1 cellular context compared by ENCODE assay signal in the genomic region with DNA sequence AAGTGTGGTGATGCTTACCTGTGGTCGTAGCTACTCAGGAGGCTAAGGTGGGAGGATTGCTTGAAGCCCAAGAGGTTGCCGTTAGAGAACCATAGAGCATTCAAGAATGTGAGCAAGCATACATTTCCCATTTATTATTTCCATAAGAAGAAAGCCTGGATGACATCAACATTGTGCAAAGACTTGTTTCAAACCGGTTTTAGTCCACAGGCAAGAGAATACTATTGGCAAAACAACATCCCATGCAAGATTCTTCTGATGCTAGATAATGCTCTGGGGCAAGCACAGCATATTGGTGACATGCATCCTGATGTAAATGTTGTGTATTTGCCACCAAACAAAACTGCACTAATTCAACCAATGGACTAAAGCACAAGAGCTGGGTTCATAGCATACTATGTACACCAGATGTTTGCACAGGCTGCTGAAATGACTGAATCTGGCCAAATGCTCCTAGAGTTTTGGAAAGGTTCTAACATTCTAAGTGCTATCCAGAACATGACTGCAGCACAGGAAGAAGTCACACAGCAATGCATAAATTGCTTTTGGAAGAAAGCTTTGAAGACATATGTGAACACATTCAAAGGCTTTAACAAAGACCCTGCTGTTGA.
TF ChIP-seq lines count a peak whose summit lies in the region.

No MANE protein-coding gene starts in this region.

TF ChIP-seq in HepG2, 621 proteins besides CTCF, POLR2A, EP300 and RAD21 (continued from another document):
- TF ChIP-seq, protein P1, sequence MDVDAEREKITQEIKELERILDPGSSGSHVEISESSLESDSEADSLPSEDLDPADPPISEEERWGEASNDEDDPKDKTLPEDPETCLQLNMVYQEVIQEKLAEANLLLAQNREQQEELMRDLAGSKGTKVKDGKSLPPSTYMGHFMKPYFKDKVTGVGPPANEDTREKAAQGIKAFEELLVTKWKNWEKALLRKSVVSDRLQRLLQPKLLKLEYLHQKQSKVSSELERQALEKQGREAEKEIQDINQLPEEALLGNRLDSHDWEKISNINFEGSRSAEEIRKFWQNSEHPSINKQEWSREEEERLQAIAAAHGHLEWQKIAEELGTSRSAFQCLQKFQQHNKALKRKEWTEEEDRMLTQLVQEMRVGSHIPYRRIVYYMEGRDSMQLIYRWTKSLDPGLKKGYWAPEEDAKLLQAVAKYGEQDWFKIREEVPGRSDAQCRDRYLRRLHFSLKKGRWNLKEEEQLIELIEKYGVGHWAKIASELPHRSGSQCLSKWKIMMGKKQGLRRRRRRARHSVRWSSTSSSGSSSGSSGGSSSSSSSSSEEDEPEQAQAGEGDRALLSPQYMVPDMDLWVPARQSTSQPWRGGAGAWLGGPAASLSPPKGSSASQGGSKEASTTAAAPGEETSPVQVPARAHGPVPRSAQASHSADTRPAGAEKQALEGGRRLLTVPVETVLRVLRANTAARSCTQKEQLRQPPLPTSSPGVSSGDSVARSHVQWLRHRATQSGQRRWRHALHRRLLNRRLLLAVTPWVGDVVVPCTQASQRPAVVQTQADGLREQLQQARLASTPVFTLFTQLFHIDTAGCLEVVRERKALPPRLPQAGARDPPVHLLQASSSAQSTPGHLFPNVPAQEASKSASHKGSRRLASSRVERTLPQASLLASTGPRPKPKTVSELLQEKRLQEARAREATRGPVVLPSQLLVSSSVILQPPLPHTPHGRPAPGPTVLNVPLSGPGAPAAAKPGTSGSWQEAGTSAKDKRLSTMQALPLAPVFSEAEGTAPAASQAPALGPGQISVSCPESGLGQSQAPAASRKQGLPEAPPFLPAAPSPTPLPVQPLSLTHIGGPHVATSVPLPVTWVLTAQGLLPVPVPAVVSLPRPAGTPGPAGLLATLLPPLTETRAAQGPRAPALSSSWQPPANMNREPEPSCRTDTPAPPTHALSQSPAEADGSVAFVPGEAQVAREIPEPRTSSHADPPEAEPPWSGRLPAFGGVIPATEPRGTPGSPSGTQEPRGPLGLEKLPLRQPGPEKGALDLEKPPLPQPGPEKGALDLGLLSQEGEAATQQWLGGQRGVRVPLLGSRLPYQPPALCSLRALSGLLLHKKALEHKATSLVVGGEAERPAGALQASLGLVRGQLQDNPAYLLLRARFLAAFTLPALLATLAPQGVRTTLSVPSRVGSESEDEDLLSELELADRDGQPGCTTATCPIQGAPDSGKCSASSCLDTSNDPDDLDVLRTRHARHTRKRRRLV (CRISPR knock-in tag; IDR thresholded peaks at IDR 0.05): no peak
- TF ChIP-seq, protein P2, sequence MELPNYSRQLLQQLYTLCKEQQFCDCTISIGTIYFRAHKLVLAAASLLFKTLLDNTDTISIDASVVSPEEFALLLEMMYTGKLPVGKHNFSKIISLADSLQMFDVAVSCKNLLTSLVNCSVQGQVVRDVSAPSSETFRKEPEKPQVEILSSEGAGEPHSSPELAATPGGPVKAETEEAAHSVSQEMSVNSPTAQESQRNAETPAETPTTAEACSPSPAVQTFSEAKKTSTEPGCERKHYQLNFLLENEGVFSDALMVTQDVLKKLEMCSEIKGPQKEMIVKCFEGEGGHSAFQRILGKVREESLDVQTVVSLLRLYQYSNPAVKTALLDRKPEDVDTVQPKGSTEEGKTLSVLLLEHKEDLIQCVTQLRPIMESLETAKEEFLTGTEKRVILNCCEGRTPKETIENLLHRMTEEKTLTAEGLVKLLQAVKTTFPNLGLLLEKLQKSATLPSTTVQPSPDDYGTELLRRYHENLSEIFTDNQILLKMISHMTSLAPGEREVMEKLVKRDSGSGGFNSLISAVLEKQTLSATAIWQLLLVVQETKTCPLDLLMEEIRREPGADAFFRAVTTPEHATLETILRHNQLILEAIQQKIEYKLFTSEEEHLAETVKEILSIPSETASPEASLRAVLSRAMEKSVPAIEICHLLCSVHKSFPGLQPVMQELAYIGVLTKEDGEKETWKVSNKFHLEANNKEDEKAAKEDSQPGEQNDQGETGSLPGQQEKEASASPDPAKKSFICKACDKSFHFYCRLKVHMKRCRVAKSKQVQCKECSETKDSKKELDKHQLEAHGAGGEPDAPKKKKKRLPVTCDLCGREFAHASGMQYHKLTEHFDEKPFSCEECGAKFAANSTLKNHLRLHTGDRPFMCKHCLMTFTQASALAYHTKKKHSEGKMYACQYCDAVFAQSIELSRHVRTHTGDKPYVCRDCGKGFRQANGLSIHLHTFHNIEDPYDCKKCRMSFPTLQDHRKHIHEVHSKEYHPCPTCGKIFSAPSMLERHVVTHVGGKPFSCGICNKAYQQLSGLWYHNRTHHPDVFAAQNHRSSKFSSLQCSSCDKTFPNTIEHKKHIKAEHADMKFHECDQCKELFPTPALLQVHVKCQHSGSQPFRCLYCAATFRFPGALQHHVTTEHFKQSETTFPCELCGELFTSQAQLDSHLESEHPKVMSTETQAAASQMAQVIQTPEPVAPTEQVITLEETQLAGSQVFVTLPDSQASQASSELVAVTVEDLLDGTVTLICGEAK (IDR thresholded peaks at IDR 0.05): no peak
- TF ChIP-seq, protein P2 (CRISPR knock-in tag; IDR thresholded peaks at IDR 0.05): no peak
- TF ChIP-seq GABPA (IDR thresholded peaks at IDR 0.05; ENCODE audit: low read depth, low read length) (no peak), GABPA (CRISPR knock-in tag; IDR thresholded peaks at IDR 0.05; ENCODE audit: low read depth) (no peak), KMT2A (CRISPR knock-in tag; IDR thresholded peaks at IDR 0.05) (no peak), ZFYVE20 (CRISPR knock-in tag; IDR thresholded peaks at IDR 0.05; ENCODE audit: borderline replicate concordance, low read depth) (no peak)
